35 cellular contexts compared by ENCODE assay signal in the genomic region with DNA sequence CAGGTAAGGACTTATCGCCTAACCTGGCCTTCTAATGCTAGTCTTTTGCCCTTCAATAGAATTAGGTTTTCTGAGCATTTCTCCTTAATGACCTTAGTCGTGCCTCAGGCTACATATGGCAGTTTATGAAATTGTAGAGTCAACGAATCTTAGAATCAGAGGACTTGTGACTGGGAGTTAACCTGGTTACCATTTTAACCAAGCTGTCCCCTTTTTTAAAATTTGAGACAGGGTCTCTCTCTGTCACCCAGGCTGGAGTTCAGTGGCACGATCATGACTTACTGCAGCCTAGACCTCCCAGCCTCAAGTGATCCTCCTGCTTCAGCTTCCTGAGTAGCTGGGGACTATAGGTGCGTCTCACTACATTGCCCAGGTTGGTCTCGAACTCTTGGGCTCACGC. TPM values are rescaled to one million over a fixed set of nuclear protein-coding genes. Genes with fewer than 3 reads are reported as not detected.
"Had no signal": no experiment of that assay in that cellular context is flagged by ENCODE, and none has a peak within 500 bp of the region (broad histone marks: within the 10 kb centered on the region; RNA-seq: fewer than 3 reads in every experiment).

No MANE protein-coding gene starts in this region.

- H3K36me3 Mint-ChIP-seq: naive thymus-derived CD4-positive, alpha-beta T cell; neural progenitor cell; stimulated activated naive B cell treated with anti-CD40 and anti-IgM and Interleukin-4, amounts not matched to agents 10 μg/mL and 1 μg/mL and 100 μg/mL, for 72 hours had no signal

- H3K79me2 ChIP-seq: hepatocyte had no signal

- H2AFZ ChIP-seq: hepatocyte, neural progenitor cell had no signal

- H3K4me3 ChIP-seq: heart right ventricle, hepatocyte, left ventricle myocardium inferior, lung, mucosa of descending colon, neural progenitor cell, ovary, right atrium auricular region, right lobe of liver, smooth muscle cell, stomach, testis, thyroid gland, transverse colon, upper lobe of right lung had no signal

- H3K9me3 ChIP-seq: heart right ventricle, left ventricle myocardium inferior, mucosa of descending colon, neutrophil, ovary, right atrium auricular region, right lobe of liver, stomach, testis, thyroid gland, transverse colon, upper lobe of right lung had no signal

- DNase-seq: heart right ventricle; left ventricle myocardium inferior; mesendoderm; midbrain; mucosa of descending colon; naive thymus-derived CD4-positive, alpha-beta T cell; nephron progenitor cell; occipital lobe; ovary; right lobe of liver; stimulated activated CD4-positive, alpha-beta T cell treated with anti-CD3 and anti-CD28 coated beads, Interleukin-1b, Interleukin-23, amount 100 ng/mL, for 48 hours; stimulated activated CD4-positive, alpha-beta T cell treated with anti-CD3 and anti-CD28 coated beads, Interleukin-2, amount 100 ng/mL, for 48 hours; stimulated activated CD4-positive, alpha-beta T cell treated with anti-CD3 and anti-CD28 coated beads, Interleukin-4, amount 100 ng/mL, for 4 hours; stimulated activated CD8-positive, alpha-beta memory T cell treated with anti-CD3 and anti-CD28 coated beads, Interleukin-4, amount 100 ng/mL, for 48 hours; stimulated activated naive B cell treated with anti-CD40 and anti-IgM and Interleukin-4, amounts not matched to agents 10 μg/mL and 1 μg/mL and 100 μg/mL, for 72 hours; stimulated activated naive CD8-positive, alpha-beta T cell treated with anti-CD3 and anti-CD28 coated beads, Interleukin-15, Interleukin-2, amounts not matched to agents 100 U/mL and 50 U/mL, for 24 hours; stomach; testis; thyroid gland; transverse colon; upper lobe of right lung had no signal

- H3K27ac Mint-ChIP-seq: nephron progenitor cell; neural progenitor cell; progenitor cell of endocrine pancreas; stimulated activated naive B cell treated with anti-CD40 and anti-IgM and Interleukin-4, amounts not matched to agents 10 μg/mL and 1 μg/mL and 100 μg/mL, for 72 hours had no signal

- H3K4me1 ChIP-seq: heart right ventricle, left ventricle myocardium inferior, neural progenitor cell, right atrium auricular region, right lobe of liver, stomach, testis, transverse colon, upper lobe of right lung had no signal

- H3K27ac ChIP-seq: heart right ventricle, hepatocyte, left ventricle myocardium inferior, neural progenitor cell, neutrophil, ovary, right atrium auricular region, right lobe of liver, stomach, testis, thyroid gland, transverse colon, upper lobe of right lung had no signal

- H3K4me2 ChIP-seq: hepatocyte, neural progenitor cell, smooth muscle cell had no signal

- H3K9ac ChIP-seq: neural progenitor cell had no signal

- FAIRE-seq: urothelium cell line had no signal

- H3K4me3 Mint-ChIP-seq: naive thymus-derived CD4-positive, alpha-beta T cell; nephron progenitor cell; neural progenitor cell; stimulated activated naive B cell treated with anti-CD40 and anti-IgM and Interleukin-4, amounts not matched to agents 10 μg/mL and 1 μg/mL and 100 μg/mL, for 72 hours had no signal

- H3K9me3 Mint-ChIP-seq: naive thymus-derived CD4-positive, alpha-beta T cell; nephron progenitor cell; neural progenitor cell; stimulated activated naive B cell treated with anti-CD40 and anti-IgM and Interleukin-4, amounts not matched to agents 10 μg/mL and 1 μg/mL and 100 μg/mL, for 72 hours had no signal

- ATAC-seq: heart right ventricle; mucosa of descending colon; naive thymus-derived CD4-positive, alpha-beta T cell; right lobe of liver; stimulated activated naive B cell treated with anti-CD40 and anti-IgM and Interleukin-4, amounts not matched to agents 10 μg/mL and 1 μg/mL and 100 μg/mL, for 72 hours; stimulated activated naive CD8-positive, alpha-beta T cell treated with anti-CD3 and anti-CD28 coated beads, Interleukin-15, Interleukin-2, amounts not matched to agents 100 U/mL and 50 U/mL, for 24 hours; upper lobe of right lung had no signal

- H3K36me3 ChIP-seq: heart right ventricle, left ventricle myocardium inferior, neural progenitor cell, neutrophil, ovary, right atrium auricular region, right lobe of liver, stomach, thyroid gland, transverse colon, upper lobe of right lung had no signal

- H3K27me3 ChIP-seq: hepatocyte, neural progenitor cell, neutrophil, ovary, right atrium auricular region, right lobe of liver, testis, thyroid gland had no signal

RNA-seq across cellular contexts. Expression of gene DMRTB1, which starts 53.5 kb away (rescaled TPM):
- total RNA-seq: heart right ventricle; hepatocyte; kidney epithelial cell; left ventricle myocardium inferior; lower leg skin; lung; mucosa of descending colon; myocyte; naive thymus-derived CD4-positive, alpha-beta T cell; occipital lobe; ovary; progenitor cell of endocrine pancreas; pulmonary artery endothelial cell; renal cortical epithelial cell; right atrium auricular region; right lobe of liver; skeletal muscle tissue; smooth muscle cell; stomach; transverse colon; upper lobe of right lung had no signal
- polyA plus RNA-seq: heart right ventricle; hepatocyte; lung; naive thymus-derived CD4-positive, alpha-beta T cell; smooth muscle cell; stomach had no signal
